In the genomic region with DNA sequence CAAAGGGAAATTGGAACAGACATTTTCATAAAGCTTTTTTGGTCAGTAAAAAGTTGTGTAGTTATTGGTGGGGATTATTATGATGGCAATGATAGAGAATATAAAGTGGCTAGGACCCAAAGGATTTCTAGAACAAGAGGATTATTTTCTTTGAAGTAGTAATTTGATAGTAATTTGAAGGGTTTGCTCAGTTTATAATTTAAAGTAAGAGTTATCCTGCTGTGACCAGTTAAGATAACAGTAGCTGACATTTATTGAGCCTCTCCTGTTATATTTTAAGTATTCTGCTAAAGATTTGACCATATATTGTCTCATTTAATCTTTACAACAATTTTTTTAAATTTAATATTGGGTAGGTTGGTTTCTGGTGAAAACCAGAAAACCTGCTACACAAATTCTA, we compare ENCODE assay signal across 24 cellular contexts. TPM values are rescaled to one million over a fixed set of nuclear protein-coding genes. Genes with fewer than 3 reads are reported as not detected.
DNase-seq lines count a peak whose midpoint lies in the region; ATAC-seq, FAIRE-seq and TF ChIP-seq lines count a peak whose summit lies in the region.
"Had no signal": no experiment of that assay in that cellular context is flagged by ENCODE, and none has a peak within 500 bp of the region (broad histone marks: within the 10 kb centered on the region; RNA-seq: fewer than 3 reads in every experiment).

No MANE protein-coding gene starts in this region.

- no peak for ATAC-seq in activated naive CD8-positive, alpha-beta T cell treated with anti-CD3 and anti-CD28 coated beads, Interleukin-2, amount 50 U/mL, for 24 hours
- no peak for ATAC-seq in GM21381 (IDR thresholded peaks at IDR 0.05; ENCODE audit: unreplicated experiment)
- ATAC-seq: GM23338; left ventricle myocardium superior; naive thymus-derived CD4-positive, alpha-beta T cell had no signal

- no peak overlapping the region for H2AFZ ChIP-seq in PC-9
- H2AFZ ChIP-seq: GM23338 had no signal

- CTCF ChIA-PET in PC-9 (lab: Charles Lee): no interaction called here

- intact Hi-C loops in PC-9 (cut with micrococcal nuclease; ENCODE audit: unreplicated experiment): no loop called here

- no peak overlapping the region for H3K4me2 ChIP-seq in PC-9
- H3K4me2 ChIP-seq: GM23338 had no signal

- H3K4me3 Mint-ChIP-seq in activated naive CD8-positive, alpha-beta T cell: peak overlapping the region; percentile 20
- no peak overlapping the region for H3K4me3 Mint-ChIP-seq in activated naive CD8-positive, alpha-beta T cell treated with anti-CD3 and anti-CD28 coated beads, Interleukin-2, amount 50 U/mL, for 24 hours
- H3K4me3 Mint-ChIP-seq: GM23338 had no signal

- H3K9me3 ChIP-seq in PC-9 (ENCODE audit: insufficient read depth, low read depth): no peaks in the 10 kb centered on the region
- H3K9me3 ChIP-seq in effector memory CD4-positive, alpha-beta T cell (ENCODE audit: control insufficient read depth, low read length): no peaks in the 10 kb centered on the region
- H3K9me3 ChIP-seq: stomach, thyroid gland had no signal

- no peaks in the 10 kb centered on the region for H3K27me3 Mint-ChIP-seq in activated naive CD8-positive, alpha-beta T cell
- H3K27me3 Mint-ChIP-seq in activated naive CD8-positive, alpha-beta T cell treated with anti-CD3 and anti-CD28 coated beads, Interleukin-2, amount 50 U/mL, for 24 hours: no peaks in the 10 kb centered on the region
- H3K27me3 Mint-ChIP-seq: naive thymus-derived CD4-positive, alpha-beta T cell had no signal

- H3K27ac ChIP-seq in PC-9: peak overlapping the region; percentile 8; the same call in 1 of the 2 replicates
- H3K27ac ChIP-seq in effector memory CD4-positive, alpha-beta T cell (ENCODE audit: insufficient read depth, low read length, poor library complexity, severe bottlenecking): no peak overlapping the region
- H3K27ac ChIP-seq: stomach, thyroid gland had no signal

- H3K36me3 Mint-ChIP-seq in activated naive CD8-positive, alpha-beta T cell: peaks cover 16% of the 10 kb centered on the region
- peaks cover 40% of the 10 kb centered on the region for H3K36me3 Mint-ChIP-seq in activated naive CD8-positive, alpha-beta T cell treated with anti-CD3 and anti-CD28 coated beads, Interleukin-2, amount 50 U/mL, for 24 hours (ENCODE audit: low read depth)

- H3K4me1 Mint-ChIP-seq in activated naive CD8-positive, alpha-beta T cell (ENCODE audit: low read depth): peaks cover 73% of the 10 kb centered on the region
- H3K4me1 Mint-ChIP-seq in activated naive CD8-positive, alpha-beta T cell treated with anti-CD3 and anti-CD28 coated beads, Interleukin-2, amount 50 U/mL, for 24 hours: peaks cover 81% of the 10 kb centered on the region
- H3K4me1 Mint-ChIP-seq: GM23338 had no signal

- H3K36me3 ChIP-seq in PC-9 (ENCODE audit: low read depth): peaks cover 39% of the 10 kb centered on the region
- peaks cover 9% of the 10 kb centered on the region for H3K36me3 ChIP-seq in effector memory CD4-positive, alpha-beta T cell (ENCODE audit: control insufficient read depth, insufficient read depth, low read length)
- H3K36me3 ChIP-seq: thyroid gland had no signal

- H3K27ac Mint-ChIP-seq in activated naive CD8-positive, alpha-beta T cell: no peak overlapping the region
- no peak overlapping the region for H3K27ac Mint-ChIP-seq in activated naive CD8-positive, alpha-beta T cell treated with anti-CD3 and anti-CD28 coated beads, Interleukin-2, amount 50 U/mL, for 24 hours
- H3K27ac Mint-ChIP-seq: GM23338 had no signal

- no peaks in the 10 kb centered on the region for H3K27me3 ChIP-seq in PC-9 (ENCODE audit: insufficient read depth, low read depth)
- no peaks in the 10 kb centered on the region for H3K27me3 ChIP-seq in effector memory CD4-positive, alpha-beta T cell (replicated peaks; ENCODE audit: control insufficient read depth, insufficient read depth, low read length, poor library complexity, severe bottlenecking)
- H3K27me3 ChIP-seq: stomach, thyroid gland had no signal

- FAIRE-seq in endometrium (lab: Jason Lieb, UNC): peak; percentile 45
- FAIRE-seq: A204.1, GM18507, keratinocyte had no signal

- peaks cover 40% of the 10 kb centered on the region for H3K4me1 ChIP-seq in PC-9 (replicated peaks; ENCODE audit: insufficient read depth)
- peaks cover 19% of the 10 kb centered on the region for H3K4me1 ChIP-seq in effector memory CD4-positive, alpha-beta T cell (ENCODE audit: control insufficient read depth, insufficient read depth, low read length, poor library complexity, severe bottlenecking)

- no peak overlapping the region for H3K4me3 ChIP-seq in PC-9
- H3K4me3 ChIP-seq in effector memory CD4-positive, alpha-beta T cell (ENCODE audit: insufficient read depth, low read depth, low read length, poor library complexity, severe bottlenecking): no peak overlapping the region
- H3K4me3 ChIP-seq: GM23338, stomach, thyroid gland had no signal

- H3K79me2 ChIP-seq in PC-9 (ENCODE audit: low read depth): peaks cover 97% of the 10 kb centered on the region

- H3F3A ChIP-seq in PC-9 (ENCODE audit: insufficient read depth, low read depth): peaks cover 37% of the 10 kb centered on the region

- peaks cover 90% of the 10 kb centered on the region for H4K20me1 ChIP-seq in PC-9 (ENCODE audit: insufficient read depth)

- no peak for TF ChIP-seq CTCF in PC-9 (conservative IDR thresholded peaks at IDR 0.05)

- H3K9me3 Mint-ChIP-seq in activated naive CD8-positive, alpha-beta T cell (ENCODE audit: low read depth): no peaks in the 10 kb centered on the region
- H3K9me3 Mint-ChIP-seq in activated naive CD8-positive, alpha-beta T cell treated with anti-CD3 and anti-CD28 coated beads, Interleukin-2, amount 50 U/mL, for 24 hours: no peaks in the 10 kb centered on the region
- H3K9me3 Mint-ChIP-seq: activated T-helper 2 cell treated with anti-CD3 and anti-CD28 coated beads, Interferon-gamma antibody, Interleukin-2, Interleukin-4, amounts not matched to agents 10 μg/mL and 5 μg/mL and 100 μg/mL, durations not matched to agents 14 hours and 24 hours and 36 hours; naive thymus-derived CD4-positive, alpha-beta T cell had no signal

- H3K9me2 ChIP-seq in PC-9 (ENCODE audit: insufficient read depth): no peaks in the 10 kb centered on the region

- no peak for DNase-seq in activated naive CD8-positive, alpha-beta T cell treated with anti-CD3 and anti-CD28 coated beads, Interleukin-2, amount 50 U/mL, for 24 hours
- no peak for DNase-seq in PC-9
- DNase-seq in AG08395 (ENCODE audit: low spot score): no peak
- no peak for DNase-seq in activated gamma-delta T cell (lab: John Stamatoyannopoulos, UW)
- DNase-seq in effector memory CD4-positive, alpha-beta T cell: no peak
- DNase-seq: activated CD4-positive, alpha-beta T cell treated with anti-CD3 and anti-CD28 coated beads, Interleukin-2, amount 50 U/mL, for 48 hours; activated CD8-positive, alpha-beta memory T cell treated with anti-CD3 and anti-CD28 coated beads, Interleukin-2, amount 50 U/mL, for 4 hours; COR-L47; GDM1; glutamatergic neuron; left ventricle myocardium superior; midbrain; naive thymus-derived CD4-positive, alpha-beta T cell; SIG-M5; stomach; thyroid gland had no signal

- BruUV-seq in PC-9 (replicated peaks; lab: Mats Ljungman, UMichigan): no TSS peak

- POLR2A ChIA-PET in PC-9 (lab: Charles Lee; ENCODE audit: unreplicated experiment): interaction anchor here (0.8 kb wide), 1 partner anchor 134 kb away, joined by 4 read pairs; no protein-coding TSS in a partner anchor

RNA-seq across cellular contexts. Expression of a gene that starts 14.7 kb away (rescaled TPM):
- total RNA-seq in PC-9 (2021): 101 and 145 TPM in 2 replicates

RNA-seq across cellular contexts. Expression of a gene that starts 15.4 kb away (rescaled TPM):
- total RNA-seq in PC-9 (2021): 21.5 and 22.1 TPM in 2 replicates

RNA-seq across cellular contexts. Expression of a gene that starts 40.1 kb away (rescaled TPM):
- total RNA-seq in PC-9 (2021): 73.7 and 78.3 TPM in 2 replicates
